8 cellular contexts compared by ENCODE assay signal in genomic region chr20:35226126-35226774, GRCh38. TPM values are rescaled to one million over a fixed set of nuclear protein-coding genes. Genes with fewer than 3 reads are reported as not detected.
DNase-seq lines count a peak whose midpoint lies in the region; ATAC-seq and TF ChIP-seq lines count a peak whose summit lies in the region.

TSS of gene MMP24 (plus strand) at chr20:35226690. CDS start at chr20:35226739, 49 bp downstream.

- peaks cover 7% of the 10 kb centered on the region for H3K4me1 Mint-ChIP-seq in activated T-cell treated with anti-CD3 and anti-CD28 coated beads, Interleukin-2, amount 50 U/mL, for 4 hours (ENCODE audit: low read depth)
- H3K4me1 Mint-ChIP-seq in activated CD8-positive, alpha-beta T cell treated with anti-CD3 and anti-CD28 coated beads for 36 hours (ENCODE audit: low read depth), result peaks cover 3% of the 10 kb centered on the region

- intact Hi-C loops in activated CD8-positive, alpha-beta T cell treated with anti-CD3 and anti-CD28 coated beads for 36 hours (cut with micrococcal nuclease), result no loop called here

- DNase-seq in activated T-cell treated with anti-CD3 and anti-CD28 coated beads, Interleukin-2, amount 50 U/mL, for 4 hours, result no peak
- DNase-seq in activated T-cell treated with anti-CD3 and anti-CD28 coated beads, Interleukin-2, amount 50 U/mL, for 1 hour, result no peak
- DNase-seq in activated CD8-positive, alpha-beta T cell treated with anti-CD3 and anti-CD28 coated beads for 36 hours, result no peak
- DNase-seq in iPS-NIHi7 (ENCODE audit: extremely low spot score) (peak; percentile 44), suprapubic skin (ENCODE audit: low spot score in 2 of 2) (no peak)
- no peak for DNase-seq in NK-92 treated with Interleukin-12 subunit alpha and Interleukin-12 subunit beta, amount 100 ng/mL, for 24 hours (lab: John Stamatoyannopoulos, UW)

- no peaks in the 10 kb centered on the region for H3K9me3 ChIP-seq in suprapubic skin

- H3K36me3 Mint-ChIP-seq in activated T-cell treated with anti-CD3 and anti-CD28 coated beads, Interleukin-2, amount 50 U/mL, for 4 hours (ENCODE audit: insufficient read depth), result peaks cover 18% of the 10 kb centered on the region
- H3K36me3 Mint-ChIP-seq in activated CD8-positive, alpha-beta T cell treated with anti-CD3 and anti-CD28 coated beads for 36 hours (ENCODE audit: low read depth), result peaks cover 6% of the 10 kb centered on the region

- peak within 1 kb of the TSS; percentile 70 for H3K4me3 Mint-ChIP-seq in activated T-cell treated with anti-CD3 and anti-CD28 coated beads, Interleukin-2, amount 50 U/mL, for 4 hours
- peak within 1 kb of the TSS; percentile 61 for H3K4me3 Mint-ChIP-seq in activated CD8-positive, alpha-beta T cell treated with anti-CD3 and anti-CD28 coated beads for 36 hours

- H3K27ac Mint-ChIP-seq in activated CD8-positive, alpha-beta T cell treated with anti-CD3 and anti-CD28 coated beads for 36 hours, result no peak within 1 kb of the TSS

- H3K4me3 ChIP-seq in suprapubic skin, result peak within 1 kb of the TSS; percentile 41

- POLR2A ChIA-PET in activated CD8-positive, alpha-beta T cell treated with anti-CD3 and anti-CD28 coated beads for 36 hours (lab: Charles Lee), result no interaction called here

- ATAC-seq in activated T-cell treated with anti-CD3 and anti-CD28 coated beads, Interleukin-2, amount 50 U/mL, for 4 hours, result no peak
- ATAC-seq in activated CD8-positive, alpha-beta T cell treated with anti-CD3 and anti-CD28 coated beads for 36 hours, result no peak
- ATAC-seq in GM21528 (IDR thresholded peaks at IDR 0.05; ENCODE audit: low FRiP score, unreplicated experiment) (no peak), HG02571 (IDR thresholded peaks at IDR 0.05; ENCODE audit: unreplicated experiment) (no peak)

- H3K9me3 Mint-ChIP-seq in activated T-cell treated with anti-CD3 and anti-CD28 coated beads, Interleukin-2, amount 50 U/mL, for 4 hours, result no peaks in the 10 kb centered on the region
- no peaks in the 10 kb centered on the region for H3K9me3 Mint-ChIP-seq in activated CD8-positive, alpha-beta T cell treated with anti-CD3 and anti-CD28 coated beads for 36 hours

- no peaks in the 10 kb centered on the region for H3K27me3 ChIP-seq in suprapubic skin

- 8% methylated on average over 17 of the region's 53 CpGs for WGBS in suprapubic skin

- no peaks in the 10 kb centered on the region for H3K36me3 ChIP-seq in suprapubic skin

- no peak for TF ChIP-seq EP300 in suprapubic skin (IDR thresholded peaks at IDR 0.05)

- CTCF ChIA-PET in activated CD8-positive, alpha-beta T cell treated with anti-CD3 and anti-CD28 coated beads for 36 hours (lab: Charles Lee), result no interaction called here

- TF ChIP-seq POLR2A in suprapubic skin (IDR thresholded peaks at IDR 0.05), result no peak

- no peak for TF ChIP-seq CTCF in activated CD8-positive, alpha-beta T cell treated with anti-CD3 and anti-CD28 coated beads for 36 hours (IDR thresholded peaks at IDR 0.05)
- no peak for TF ChIP-seq CTCF in suprapubic skin (IDR thresholded peaks at IDR 0.05)

- no peak within 1 kb of the TSS for H3K27ac ChIP-seq in suprapubic skin

- H3K4me1 ChIP-seq in suprapubic skin, result no peaks in the 10 kb centered on the region

- H3K27me3 Mint-ChIP-seq in activated T-cell treated with anti-CD3 and anti-CD28 coated beads, Interleukin-2, amount 50 U/mL, for 4 hours (ENCODE audit: low read depth), result peaks cover 36% of the 10 kb centered on the region
- H3K27me3 Mint-ChIP-seq in activated CD8-positive, alpha-beta T cell treated with anti-CD3 and anti-CD28 coated beads for 36 hours, result peaks cover 23% of the 10 kb centered on the region

RNA-seq across cellular contexts. Expression of gene MMP24, which starts in this region (rescaled TPM):
- not detected for total RNA-seq in activated T-cell treated with anti-CD3 and anti-CD28 coated beads, Interleukin-2, amount 50 U/mL, for 4 hours
- not detected for total RNA-seq in activated CD8-positive, alpha-beta T cell treated with anti-CD3 and anti-CD28 coated beads for 36 hours
- under 1 TPM in 3 of 4 donors, not detected in 1; 0.16 to 0.47 (median 0.44) TPM for total RNA-seq in suprapubic skin
